ENCODE assay signal across 1 cellular context in genomic region chr9:131577005-131578000, GRCh38.
TF ChIP-seq lines count a peak whose summit lies in the region.

No MANE protein-coding gene starts in this region.

TF ChIP-seq in H1, 55 proteins besides CTCF, POLR2A, EP300 and RAD21:
- TF ChIP-seq BACH1 (IDR thresholded peaks at IDR 0.05; ENCODE audit: low read length) = no peak
- no peak for TF ChIP-seq CHD1 (IDR thresholded peaks at IDR 0.05; ENCODE audit: low read depth, low read length)
- no peak for TF ChIP-seq TAF1 (IDR thresholded peaks at IDR 0.05; ENCODE audit: low read depth, low read length)
- no peak for TF ChIP-seq RXRA (IDR thresholded peaks at IDR 0.05; ENCODE audit: insufficient read depth, low read depth, low read length)
- no peak for TF ChIP-seq FOSL1 (IDR thresholded peaks at IDR 0.05; ENCODE audit: insufficient read depth, low read depth, low read length)
- no peak for TF ChIP-seq PHF8 (conservative IDR thresholded peaks at IDR 0.05; ENCODE audit: low read depth, low read length)
- no peak for TF ChIP-seq SRF (IDR thresholded peaks at IDR 0.05; ENCODE audit: low read depth, low read length)
- no peak for TF ChIP-seq POLR2AphosphoS5 (IDR thresholded peaks at IDR 0.05; ENCODE audit: low read depth, low read length)
- no peak for TF ChIP-seq SAP30 (IDR thresholded peaks at IDR 0.05; ENCODE audit: insufficient read depth, insufficient replicate concordance, low read length)
- no peak for TF ChIP-seq KDM4A (IDR thresholded peaks at IDR 0.05; ENCODE audit: low read depth, low read length, severe bottlenecking)
- no peak for TF ChIP-seq CHD7 (IDR thresholded peaks at IDR 0.05; ENCODE audit: insufficient replicate concordance, low read length)
